Comparison of ENCODE assay signal across 8 cellular contexts in genomic region chr2:218271865-218272530, GRCh38. TPM values are rescaled to one million over a fixed set of nuclear protein-coding genes. Genes with fewer than 3 reads are reported as not detected.
A peak's percentile ranks its signal among the peaks of the same experiment; 100 is the strongest.
DNase-seq lines count a peak whose midpoint lies in the region; ATAC-seq, FAIRE-seq and TF ChIP-seq lines count a peak whose summit lies in the region.

No MANE protein-coding gene starts in this region.

- H3K9ac ChIP-seq in GM12878 (ENCODE audit: control insufficient read depth, insufficient read depth, low read length) (no peak overlapping the region), mucosa of stomach (ENCODE audit: low read length) (peak overlapping the region; percentile 88)

- H2AFZ ChIP-seq in GM12878 (ENCODE audit: control insufficient read depth, low read depth, low read length) = no peak overlapping the region

- ATAC-seq in heart right ventricle = no peak
- no peak for ATAC-seq in left ventricle myocardium superior
- no peak for ATAC-seq in GM12878
- ATAC-seq in upper lobe of left lung (ENCODE audit: low FRiP score in 2 of 2) = no peak
- ATAC-seq in GM18867 (IDR thresholded peaks at IDR 0.05; ENCODE audit: unreplicated experiment) = no peak

- H3K79me2 ChIP-seq in GM12878 (ENCODE audit: control insufficient read depth, insufficient read depth, low read length) = peaks cover 19% of the 10 kb centered on the region

- CTCF ChIA-PET in GM12878 (lab: Yijun Ruan, JAX) = interaction anchor here (0.7 to 7.0 kb wide), 24 partner anchors 12 to 415 kb away, joined by 3 to 154 read pairs (median 6); partner anchors contain the start of genes CATIP, GPBAR1, RNF25 and STK36

- RAD21 ChIA-PET in GM12878 (lab: Charles Lee; ENCODE audit: unreplicated experiment) = interaction anchor here (0.6 to 7.3 kb wide), 17 partner anchors 13 to 386 kb away, joined by 3 to 141 read pairs (median 4); partner anchors contain the start of genes CATIP and TMBIM1

- WGBS in heart right ventricle, 2 donors = 51 to 55% methylated on average over 5 of the region's 5 CpGs
- 59% methylated on average over 5 of the region's 5 CpGs for WGBS in GM12878 (ENCODE audit: insufficient coverage, insufficient replicate concordance, low lambda C conversion rate, missing lambda C conversion rate)
- 53 to 59% methylated on average over 5 of the region's 5 CpGs for WGBS in upper lobe of left lung, 2 donors

- H3K27ac ChIP-seq in heart right ventricle (peak overlapping the region in 9 of 10 donors; percentile 6 to 92 (median 77)), GM12878 (ENCODE audit: control insufficient read depth, insufficient read depth) (no peak overlapping the region), upper lobe of left lung (peak overlapping the region in 3 of 4 donors; percentile 76 to 88 (median 78))

- in situ Hi-C loops in GM12878 (cut with MboI) = no loop called here

- intact Hi-C loops in heart right ventricle (cut with DNase I) = loop anchor here in 6 of 10 donors (2.0 to 10.0 kb wide), 6 partner anchors 15 to 383 kb away; partner anchors contain the start of genes CTDSP1 (in 6 of the 6), ARPC2 (in 2 of the 6), BCS1L (in 1 of the 6) and ZNF142 (in 1 of the 6)
- intact Hi-C loops in left ventricle myocardium superior (cut with micrococcal nuclease) = no loop called here
- intact Hi-C loops in GM12878 (cut with micrococcal nuclease; ENCODE audit: unreplicated experiment) = loop anchor here (1.0 to 5.0 kb wide), 5 partner anchors 15 to 295 kb away; partner anchors contain the start of genes CATIP, CNOT9 and USP37

- peak overlapping the region; percentile 90 for H3K4me2 ChIP-seq in GM12878 (ENCODE audit: control insufficient read depth, insufficient read depth)

- H3K36me3 ChIP-seq in heart right ventricle = peaks cover 0 to 59% (median 43%) of the 10 kb centered on the region in 9 donors
- H3K36me3 ChIP-seq in GM12878 (ENCODE audit: control insufficient read depth in 2 of 2, insufficient read depth in 2 of 2, low read length in 1 of 2) = peaks cover 18 to 21% of the 10 kb centered on the region in 2 experiments
- H3K36me3 ChIP-seq in mucosa of stomach (ENCODE audit: control insufficient read depth, insufficient read depth, low read length) = peaks cover 34% of the 10 kb centered on the region
- H3K36me3 ChIP-seq in upper lobe of left lung = peaks cover 27 to 53% (median 42%) of the 10 kb centered on the region in 4 donors

- TSS peak; percentile 57 for BruUV-seq in GM12878 (replicated peaks; lab: Mats Ljungman, UMichigan)

- TF ChIP-seq CTCF in heart right ventricle (IDR thresholded peaks at IDR 0.05) (no peak), GM12878 (IDR thresholded peaks at IDR 0.05 in 2 of 3, conservative IDR thresholded peaks at IDR 0.05 in 1 of 3; ENCODE audit: control insufficient read depth in 2 of 3, extremely low read depth in 1 of 3, insufficient read depth in 1 of 3, low read depth in 3 of 3, low read length in 3 of 3) (no peak), upper lobe of left lung (IDR thresholded peaks at IDR 0.05) (no peak)

- peaks cover 17 to 67% (median 47%) of the 10 kb centered on the region in 9 donors for H3K4me1 ChIP-seq in heart right ventricle
- peaks cover 18% of the 10 kb centered on the region for H3K4me1 ChIP-seq in GM12878 (ENCODE audit: control insufficient read depth, insufficient read depth, low read length)
- peaks cover 50% of the 10 kb centered on the region for H3K4me1 ChIP-seq in mucosa of stomach (ENCODE audit: control insufficient read depth, insufficient read depth, low read length)
- H3K4me1 ChIP-seq in upper lobe of left lung = peaks cover 42 to 65% (median 48%) of the 10 kb centered on the region in 4 donors

- SMC1A ChIA-PET in GM12878 (lab: Charles Lee; ENCODE audit: uncharacterized antibody, unreplicated experiment) = interaction anchor here (0.6 to 7.6 kb wide), 17 partner anchors 16 to 299 kb away, joined by 3 to 194 read pairs (median 3); partner anchors contain the start of genes CATIP and TMBIM1

- POLR2A ChIA-PET in GM12878 (lab: Charles Lee) = interaction anchor here (0.6 to 6.8 kb wide), 9 partner anchors 12 to 122 kb away, joined by 3 to 84 read pairs (median 4); partner anchors contain the start of gene TMBIM1

- no peak for TF ChIP-seq EP300 in GM12878 (IDR thresholded peaks at IDR 0.05; ENCODE audit: borderline replicate concordance in 1 of 2, control insufficient read depth in 1 of 2, low read depth in 2 of 2, low read length in 2 of 2)
- no peak for TF ChIP-seq EP300 in upper lobe of left lung (IDR thresholded peaks at IDR 0.05)

- TF ChIP-seq POLR2A in GM12878 (IDR thresholded peaks at IDR 0.05; ENCODE audit: low read depth, low read length) (no peak), upper lobe of left lung (IDR thresholded peaks at IDR 0.05) (no peak)

- no peak for FAIRE-seq in GM12878 (lab: Jason Lieb, UNC)

- H3K4me3 ChIP-seq in heart right ventricle = peak overlapping the region in 4 of 10 donors; percentile 0 to 97 (median 78)
- H3K4me3 ChIP-seq in GM12878 = 0 out of 2 replicates have a peak overlapping the region, but pooled peaks have one; percentile 88
- peak overlapping the region; percentile 96 for H3K4me3 ChIP-seq in mucosa of stomach (ENCODE audit: low read length)
- H3K4me3 ChIP-seq in upper lobe of left lung = peak overlapping the region in 1 of 4 donors; percentile 69

- no peak for DNase-seq in heart right ventricle
- no peak for DNase-seq in left ventricle myocardium superior
- DNase-seq in GM12878 (ENCODE audit: low read depth, low spot score) = no peak
- DNase-seq in upper lobe of left lung = no peak
- no peak for DNase-seq in kidney glomerular epithelial cell (lab: John Stamatoyannopoulos, UW)
- DNase-seq in NK-92 treated with Interleukin-12 subunit alpha and Interleukin-12 subunit beta, amount 100 ng/mL, for 24 hours (lab: John Stamatoyannopoulos, UW) = no peak

- H3K27me3 ChIP-seq in heart right ventricle (no peaks in the 10 kb centered on the region), GM12878 (replicated peaks in 1 of 2; ENCODE audit: control insufficient read depth in 2 of 2, insufficient read depth in 2 of 2, low read length in 1 of 2) (no peaks in the 10 kb centered on the region), mucosa of stomach (ENCODE audit: control insufficient read depth, insufficient read depth, low read length) (no peaks in the 10 kb centered on the region), upper lobe of left lung (no peaks in the 10 kb centered on the region)

- no peak for TF ChIP-seq RAD21 in GM12878 (IDR thresholded peaks at IDR 0.05; ENCODE audit: insufficient read depth, low read depth, low read length)

- H3K9me3 ChIP-seq in heart right ventricle = no peaks in the 10 kb centered on the region
- no peaks in the 10 kb centered on the region for H3K9me3 ChIP-seq in GM12878 (replicated peaks; ENCODE audit: control insufficient read depth, insufficient read depth, low read length)
- no peaks in the 10 kb centered on the region for H3K9me3 ChIP-seq in mucosa of stomach (ENCODE audit: control insufficient read depth, low read length)
- no peaks in the 10 kb centered on the region for H3K9me3 ChIP-seq in upper lobe of left lung

- H4K20me1 ChIP-seq in GM12878 (ENCODE audit: control insufficient read depth, insufficient read depth) = no peaks in the 10 kb centered on the region

RNA-seq across cellular contexts. Expression of gene PNKD, which starts 1.7 kb away (rescaled TPM):
- total RNA-seq in heart right ventricle (10 to 100 TPM; 56.9 to 91.1 (median 74.2) TPM), left ventricle myocardium superior (67.1 TPM), GM12878 (2014; rRNA removed) (41.9 and 42.3 TPM in 2 replicates), GM12878 (2014; rRNA removed; fragmentation: Illumina TruSeq; extraction: Trizol) (27.2 and 28.5 TPM in 2 replicates), GM12878 (2021) (42.0 and 45.1 TPM in 2 replicates), upper lobe of left lung (100 to 1,000 TPM in 2 of 6 donors, 10 to 100 TPM in 4; 69.8 to 153 (median 87.2) TPM)
- polyA plus RNA-seq in heart right ventricle (100 to 1,000 TPM in 1 of 2 donors, 10 to 100 TPM in 1; 76.7 to 138 TPM), GM12878 (2011; rRNA removed) (26.3 and 54.9 TPM in 2 replicates), GM12878 (2014; fragmentation: Illumina TruSeq; extraction: Trizol) (15.8 and 41.6 TPM in 2 replicates), GM12878 (2014; fragmentation: Nextera tagmentation; extraction: Ambion mirVana) (100 to 1,000 TPM in 1 of 2 experiments, 10 to 100 TPM in 1; 72.6 to 104 TPM), GM12878 (2014; rRNA removed) (67.7 and 72.6 TPM in 2 replicates), GM12878 (2016; fragmentation: Nextera tagmentation; extraction: Ambion mirVana) (100 to 1,000 TPM in 1 of 2 experiments, 10 to 100 TPM in 1; 90.9 to 106 TPM)
- 19.8 and 82.8 TPM in 2 replicates for total RNA-seq in GM12878 (2013; cell fraction: nucleolus; rRNA removed)
- polyA plus RNA-seq in GM12878 (2011; ENCODE audit: low read depth) = 23.5 TPM
- polyA plus RNA-seq in GM12878 (2011; cell fraction: cytosol; rRNA removed) = 79.6 and 84.9 TPM in 2 replicates
- 82.3 and 86.2 TPM in 2 replicates for polyA plus RNA-seq in GM12878 (2011; cell fraction: nucleus; rRNA removed)
- 34.0 and 41.6 TPM in 2 replicates for polyA plus RNA-seq in GM12878 (2012)
- polyA minus RNA-seq in GM12878 (2011; rRNA and poly(A)+ RNA removed) = 14.6 and 25.1 TPM in 2 replicates
- polyA minus RNA-seq in GM12878 (2011; cell fraction: cytosol; rRNA and poly(A)+ RNA removed) = 11.8 and 12.7 TPM in 2 replicates
- polyA minus RNA-seq in GM12878 (2011; cell fraction: nucleus; rRNA and poly(A)+ RNA removed) = 11.6 and 18.2 TPM in 2 replicates

RNA-seq across cellular contexts. Expression of gene AAMP, which starts 2.1 kb away (rescaled TPM):
- total RNA-seq in heart right ventricle = 10 to 100 TPM; 45.9 to 65.1 (median 57.5) TPM
- polyA plus RNA-seq in heart right ventricle = 100 to 1,000 TPM in 1 of 2 donors, 10 to 100 TPM in 1; 33.4 to 116 TPM
- 47.7 TPM for total RNA-seq in left ventricle myocardium superior
- 31.5 and 34.1 TPM in 2 replicates for total RNA-seq in GM12878 (2013; cell fraction: nucleolus; rRNA removed)
- 97.1 and 114 TPM in 2 replicates for total RNA-seq in GM12878 (2014; rRNA removed)
- total RNA-seq in GM12878 (2014; rRNA removed; fragmentation: Illumina TruSeq; extraction: Trizol) = 70.6 and 71.7 TPM in 2 replicates
- 64.8 and 66.3 TPM in 2 replicates for total RNA-seq in GM12878 (2021)
- polyA plus RNA-seq in GM12878 (2011; ENCODE audit: low read depth) = 28.2 TPM
- 33.2 and 50.7 TPM in 2 replicates for polyA plus RNA-seq in GM12878 (2011; rRNA removed)
- polyA plus RNA-seq in GM12878 (2011; cell fraction: cytosol; rRNA removed) = 74.8 and 117 TPM in 2 replicates
- polyA plus RNA-seq in GM12878 (2011; cell fraction: nucleus; rRNA removed) = 96.5 and 123 TPM in 2 replicates
- polyA plus RNA-seq in GM12878 (2012) = 54.1 and 62.5 TPM in 2 replicates
- polyA plus RNA-seq in GM12878 (2014; fragmentation: Illumina TruSeq; extraction: Trizol) = 49.8 and 93.1 TPM in 2 replicates
- 1 to 10 TPM; 4.4 to 5.5 TPM for polyA plus RNA-seq in GM12878 (2014; fragmentation: Nextera tagmentation; extraction: Ambion mirVana)
- polyA plus RNA-seq in GM12878 (2014; rRNA removed) = 95.4 and 104 TPM in 2 replicates
- polyA plus RNA-seq in GM12878 (2016; fragmentation: Nextera tagmentation; extraction: Ambion mirVana) = 100 to 1,000 TPM; 118 to 140 TPM
- 40.1 and 64.8 TPM in 2 replicates for polyA minus RNA-seq in GM12878 (2011; rRNA and poly(A)+ RNA removed)
- 18.0 and 22.5 TPM in 2 replicates for polyA minus RNA-seq in GM12878 (2011; cell fraction: cytosol; rRNA and poly(A)+ RNA removed)
- 23.2 and 29.2 TPM in 2 replicates for polyA minus RNA-seq in GM12878 (2011; cell fraction: nucleus; rRNA and poly(A)+ RNA removed)
- total RNA-seq in upper lobe of left lung = 100 to 1,000 TPM in 4 of 6 donors, 10 to 100 TPM in 2; 67.1 to 168 (median 118) TPM

RNA-seq across cellular contexts. Expression of gene GPBAR1, which starts 11.2 kb away (rescaled TPM):
- total RNA-seq in heart right ventricle = 1 to 10 TPM in 7 of 10 donors, under 1 TPM in 3; 0.36 to 3.7 (median 1.3) TPM
- polyA plus RNA-seq in heart right ventricle = 1 to 10 TPM; 1.8 to 2.3 TPM
- 0.67 TPM for total RNA-seq in left ventricle myocardium superior
- 0.39 and 0.77 TPM in 2 replicates for total RNA-seq in GM12878 (2013; cell fraction: nucleolus; rRNA removed)
- 0.17 TPM in 1 of 2 replicates, not detected in the other for total RNA-seq in GM12878 (2014; rRNA removed)
- total RNA-seq in GM12878 (2014; rRNA removed; fragmentation: Illumina TruSeq; extraction: Trizol) = 0.09 TPM in 2 replicates
- total RNA-seq in GM12878 (2021) = 0.13 and 0.36 TPM in 2 replicates
- not detected for polyA plus RNA-seq in GM12878 (2011; ENCODE audit: low read depth)
- polyA plus RNA-seq in GM12878 (2011; rRNA removed) = 0.03 TPM in 1 of 2 replicates, not detected in the other
- 0.03 and 0.10 TPM in 2 replicates for polyA plus RNA-seq in GM12878 (2011; cell fraction: cytosol; rRNA removed)
- 0.70 and 0.92 TPM in 2 replicates for polyA plus RNA-seq in GM12878 (2011; cell fraction: nucleus; rRNA removed)
- polyA plus RNA-seq in GM12878 (2012) = 0.15 and 0.38 TPM in 2 replicates
- 0.07 and 0.10 TPM in 2 replicates for polyA plus RNA-seq in GM12878 (2014; fragmentation: Illumina TruSeq; extraction: Trizol)
- not detected for polyA plus RNA-seq in GM12878 (2014; fragmentation: Nextera tagmentation; extraction: Ambion mirVana)
- polyA plus RNA-seq in GM12878 (2014; rRNA removed) = 0.22 and 0.24 TPM in 2 replicates
- polyA plus RNA-seq in GM12878 (2016; fragmentation: Nextera tagmentation; extraction: Ambion mirVana) = under 1 TPM in 1 of 2 experiments, not detected in 1; 0.11 TPM
- polyA minus RNA-seq in GM12878 (2011; rRNA and poly(A)+ RNA removed) = 0.29 and 1.2 TPM in 2 replicates
- not detected in 2 replicates for polyA minus RNA-seq in GM12878 (2011; cell fraction: cytosol; rRNA and poly(A)+ RNA removed)
- 1.9 and 3.5 TPM in 2 replicates for polyA minus RNA-seq in GM12878 (2011; cell fraction: nucleus; rRNA and poly(A)+ RNA removed)
- 1 to 10 TPM in 5 of 6 donors, under 1 TPM in 1; 0.33 to 6.4 (median 4.1) TPM for total RNA-seq in upper lobe of left lung

RNA-seq across cellular contexts. Expression of gene TMBIM1, which starts 20.3 kb away (rescaled TPM):
- total RNA-seq in heart right ventricle (100 to 1,000 TPM in 7 of 10 donors, 10 to 100 TPM in 3; 85.3 to 151 (median 110) TPM), left ventricle myocardium superior (109 TPM), GM12878 (2014; rRNA removed) (35.6 and 40.0 TPM in 2 replicates), GM12878 (2014; rRNA removed; fragmentation: Illumina TruSeq; extraction: Trizol) (16.8 and 17.0 TPM in 2 replicates), GM12878 (2021) (26.9 and 34.6 TPM in 2 replicates), upper lobe of left lung (100 to 1,000 TPM; 112 to 359 (median 236) TPM)
- polyA plus RNA-seq in heart right ventricle (100 to 1,000 TPM in 1 of 2 donors, 10 to 100 TPM in 1; 30.9 to 139 TPM), GM12878 (2011; rRNA removed) (23.5 and 38.3 TPM in 2 replicates), GM12878 (2014; fragmentation: Illumina TruSeq; extraction: Trizol) (26.5 and 27.0 TPM in 2 replicates), GM12878 (2014; fragmentation: Nextera tagmentation; extraction: Ambion mirVana) (10 to 100 TPM in 1 of 2 experiments, 1 to 10 TPM in 1; 6.1 to 11.7 TPM), GM12878 (2014; rRNA removed) (15.7 and 23.3 TPM in 2 replicates), GM12878 (2016; fragmentation: Nextera tagmentation; extraction: Ambion mirVana) (10 to 100 TPM; 25.4 to 30.6 TPM)
- total RNA-seq in GM12878 (2013; cell fraction: nucleolus; rRNA removed) = 34.9 and 36.4 TPM in 2 replicates
- 19.0 TPM for polyA plus RNA-seq in GM12878 (2011; ENCODE audit: low read depth)
- 51.8 and 64.4 TPM in 2 replicates for polyA plus RNA-seq in GM12878 (2011; cell fraction: cytosol; rRNA removed)
- 46.9 and 55.2 TPM in 2 replicates for polyA plus RNA-seq in GM12878 (2011; cell fraction: nucleus; rRNA removed)
- polyA plus RNA-seq in GM12878 (2012) = 34.2 and 49.8 TPM in 2 replicates
- 38.6 and 47.2 TPM in 2 replicates for polyA minus RNA-seq in GM12878 (2011; rRNA and poly(A)+ RNA removed)
- 12.0 and 13.7 TPM in 2 replicates for polyA minus RNA-seq in GM12878 (2011; cell fraction: cytosol; rRNA and poly(A)+ RNA removed)
- polyA minus RNA-seq in GM12878 (2011; cell fraction: nucleus; rRNA and poly(A)+ RNA removed) = 9.4 and 10.2 TPM in 2 replicates

RNA-seq across cellular contexts. Expression of gene ARPC2, which starts 55.0 kb away (rescaled TPM):
- total RNA-seq in heart right ventricle (100 to 1,000 TPM; 120 to 213 (median 134) TPM), left ventricle myocardium superior (139 TPM), GM12878 (2014; rRNA removed) (467 and 490 TPM in 2 replicates), GM12878 (2014; rRNA removed; fragmentation: Illumina TruSeq; extraction: Trizol) (515 and 534 TPM in 2 replicates), GM12878 (2021) (421 and 440 TPM in 2 replicates), upper lobe of left lung (100 to 1,000 TPM; 233 to 440 (median 357) TPM)
- polyA plus RNA-seq in heart right ventricle (100 to 1,000 TPM in 1 of 2 donors, 10 to 100 TPM in 1; 58.5 to 176 TPM), GM12878 (2011; rRNA removed) (816 and 944 TPM in 2 replicates), GM12878 (2014; fragmentation: Illumina TruSeq; extraction: Trizol) (707 and 841 TPM in 2 replicates), GM12878 (2014; fragmentation: Nextera tagmentation; extraction: Ambion mirVana) (100 to 1,000 TPM; 711 to 735 TPM), GM12878 (2014; rRNA removed) (524 and 584 TPM in 2 replicates), GM12878 (2016; fragmentation: Nextera tagmentation; extraction: Ambion mirVana) (100 to 1,000 TPM; 963 to 980 TPM)
- 476 and 481 TPM in 2 replicates for total RNA-seq in GM12878 (2013; cell fraction: nucleolus; rRNA removed)
- polyA plus RNA-seq in GM12878 (2011; ENCODE audit: low read depth) = 353 TPM
- polyA plus RNA-seq in GM12878 (2011; cell fraction: cytosol; rRNA removed) = 507 and 628 TPM in 2 replicates
- polyA plus RNA-seq in GM12878 (2011; cell fraction: nucleus; rRNA removed) = 360 and 459 TPM in 2 replicates
- 357 and 396 TPM in 2 replicates for polyA plus RNA-seq in GM12878 (2012)
- polyA minus RNA-seq in GM12878 (2011; rRNA and poly(A)+ RNA removed) = 378 and 382 TPM in 2 replicates
- polyA minus RNA-seq in GM12878 (2011; cell fraction: cytosol; rRNA and poly(A)+ RNA removed) = 165 and 198 TPM in 2 replicates
- polyA minus RNA-seq in GM12878 (2011; cell fraction: nucleus; rRNA and poly(A)+ RNA removed) = 146 and 227 TPM in 2 replicates
